In genomic region chr20:31606928-31607639, GRCh38 we compare ENCODE assay signal across 8 cellular contexts. TPM values are rescaled to one million over a fixed set of nuclear protein-coding genes. Genes with fewer than 3 reads are reported as not detected.
DNase-seq lines count a peak whose midpoint lies in the region; ATAC-seq, FAIRE-seq and TF ChIP-seq lines count a peak whose summit lies in the region.

No MANE protein-coding gene starts in this region.

- TF ChIP-seq CTCF in astrocyte (IDR thresholded peaks at IDR 0.05; ENCODE audit: insufficient read depth, low read depth, low read length) (no peak), kidney (IDR thresholded peaks at IDR 0.05; ENCODE audit: borderline replicate concordance, extremely low read depth, insufficient read depth) (no peak), thyroid gland (IDR thresholded peaks at IDR 0.05) (no peak)

- no peaks in the 10 kb centered on the region for H3K36me3 Mint-ChIP-seq in astrocyte (ENCODE audit: low read depth, unreplicated experiment)

- TF ChIP-seq POLR2A in thyroid gland (IDR thresholded peaks at IDR 0.05) = peak; percentile 9 to 60

- FAIRE-seq in astrocyte (lab: Jason Lieb, UNC) (no peak), kidney (lab: Jason Lieb, UNC) (no peak)

- H3K4me1 ChIP-seq in astrocyte (ENCODE audit: insufficient read depth, low read length) = peaks cover 49% of the 10 kb centered on the region
- peaks cover 13 to 19% of the 10 kb centered on the region in 2 donors for H3K4me1 ChIP-seq in kidney (ENCODE audit: control insufficient read depth in 1 of 2, insufficient read depth in 1 of 2, low read depth in 1 of 2, low read length in 2 of 2)
- H3K4me1 ChIP-seq in thyroid gland = peaks cover 53 to 59% of the 10 kb centered on the region in 2 donors

- no peaks in the 10 kb centered on the region for H3K9me3 Mint-ChIP-seq in astrocyte (ENCODE audit: unreplicated experiment)

- H3K36me3 ChIP-seq in astrocyte (ENCODE audit: insufficient read depth, low read length) = no peaks in the 10 kb centered on the region
- H3K36me3 ChIP-seq in kidney (ENCODE audit: control insufficient read depth in 1 of 2, insufficient read depth in 2 of 2, low read length in 2 of 2) = no peaks in the 10 kb centered on the region
- H3K36me3 ChIP-seq in thyroid gland = peaks cover 12 to 17% of the 10 kb centered on the region in 2 donors

- ATAC-seq in HG03442 (IDR thresholded peaks at IDR 0.05; ENCODE audit: unreplicated experiment) (no peak), HG02938 (IDR thresholded peaks at IDR 0.05; ENCODE audit: unreplicated experiment) (no peak)

- no peaks in the 10 kb centered on the region for H3K27me3 Mint-ChIP-seq in astrocyte (ENCODE audit: low read depth, unreplicated experiment)

- H3K9ac ChIP-seq in astrocyte (ENCODE audit: low read length) (peak overlapping the region; percentile 97), kidney (ENCODE audit: low read length in 2 of 2) (peak overlapping the region in 1 of 2 donors; percentile 96)

- H3K27ac ChIP-seq in astrocyte (ENCODE audit: low read depth, low read length) (peak overlapping the region; percentile 98), kidney (ENCODE audit: low read depth in 2 of 2, low read length in 2 of 2) (peak overlapping the region; percentile 93 to 94), thyroid gland (peak overlapping the region; percentile 97 to 99 (median 98))

- WGBS in thyroid gland, 2 donors = 13 to 23% methylated on average over 4 to 7 of the region's 7 CpGs

- H3K4me3 ChIP-seq in astrocyte (ENCODE audit: insufficient read depth, low read depth, low read length) (peak overlapping the region; percentile 91), kidney (ENCODE audit: low read length in 2 of 2) (peak overlapping the region; percentile 85 to 95), thyroid gland (replicated peaks in 1 of 3) (peak overlapping the region; percentile 84 to 99 (median 90))

- peaks cover 31% of the 10 kb centered on the region for H3K79me2 ChIP-seq in astrocyte (ENCODE audit: insufficient read depth, low read length)

- H3K9me3 ChIP-seq in astrocyte (ENCODE audit: insufficient read depth, low read depth, low read length) (no peaks in the 10 kb centered on the region), kidney (ENCODE audit: control insufficient read depth in 1 of 2, low read length in 2 of 2) (no peaks in the 10 kb centered on the region), thyroid gland (no peaks in the 10 kb centered on the region)

- peak overlapping the region; percentile 79 for H3K27ac Mint-ChIP-seq in astrocyte (ENCODE audit: unreplicated experiment)

- intact Hi-C loops in kidney (cut with DNase I) = no loop called here
- intact Hi-C loops in thyroid gland (cut with DNase I) = no loop called here

- peak overlapping the region; percentile 98 for H3K4me3 Mint-ChIP-seq in astrocyte (ENCODE audit: unreplicated experiment)

- H4K20me1 ChIP-seq in astrocyte (ENCODE audit: insufficient read depth, low read length) = peaks cover 24% of the 10 kb centered on the region

- DNase-seq in Daoy (ENCODE audit: low read depth) (peak; percentile 77), NCI-H2081 (lab: John Stamatoyannopoulos, UW) (peak; percentile 68 to 87), astrocyte (ENCODE audit: low read depth) (peak; percentile 81), kidney (peak; percentile 83), thyroid gland (peak; percentile 64 to 79), midbrain (lab: John Stamatoyannopoulos, UW) (no peak)

- H3K4me2 ChIP-seq in astrocyte (ENCODE audit: low read length) = peak overlapping the region; percentile 89

- peaks cover 34% of the 10 kb centered on the region for H3K4me1 Mint-ChIP-seq in astrocyte (ENCODE audit: low read depth, unreplicated experiment)

- H3K27me3 ChIP-seq in astrocyte (ENCODE audit: insufficient read depth, low read length) (no peaks in the 10 kb centered on the region), thyroid gland (no peaks in the 10 kb centered on the region)

- no peak overlapping the region for H2AFZ ChIP-seq in astrocyte (ENCODE audit: low read depth, low read length)

RNA-seq across cellular contexts. Expression of gene ID1, which starts 2.0 kb away (rescaled TPM):
- total RNA-seq in Daoy (2014; rRNA removed; shearing (Covaris generic)) = 327 and 411 TPM in 2 replicates
- total RNA-seq in astrocyte (73.7 and 76.7 TPM in 2 replicates), kidney (189 TPM), thyroid gland (1,000 to 10,000 TPM; 1,083 to 1,350 (median 1,205) TPM)
- 293 TPM for polyA plus RNA-seq in kidney (ENCODE audit: insufficient read depth, low read depth, low replicate concordance)

RNA-seq across cellular contexts. Expression of gene COX4I2, which starts 30.6 kb away (rescaled TPM):
- total RNA-seq in Daoy (2014; rRNA removed; shearing (Covaris generic)) = not detected in 2 replicates
- total RNA-seq in astrocyte (not detected in 2 replicates), kidney (1.3 TPM), thyroid gland (1 to 10 TPM; 1.1 to 4.8 (median 3.4) TPM)
- 6.9 TPM for polyA plus RNA-seq in kidney (ENCODE audit: insufficient read depth, low read depth, low replicate concordance)
